In the genomic region with DNA sequence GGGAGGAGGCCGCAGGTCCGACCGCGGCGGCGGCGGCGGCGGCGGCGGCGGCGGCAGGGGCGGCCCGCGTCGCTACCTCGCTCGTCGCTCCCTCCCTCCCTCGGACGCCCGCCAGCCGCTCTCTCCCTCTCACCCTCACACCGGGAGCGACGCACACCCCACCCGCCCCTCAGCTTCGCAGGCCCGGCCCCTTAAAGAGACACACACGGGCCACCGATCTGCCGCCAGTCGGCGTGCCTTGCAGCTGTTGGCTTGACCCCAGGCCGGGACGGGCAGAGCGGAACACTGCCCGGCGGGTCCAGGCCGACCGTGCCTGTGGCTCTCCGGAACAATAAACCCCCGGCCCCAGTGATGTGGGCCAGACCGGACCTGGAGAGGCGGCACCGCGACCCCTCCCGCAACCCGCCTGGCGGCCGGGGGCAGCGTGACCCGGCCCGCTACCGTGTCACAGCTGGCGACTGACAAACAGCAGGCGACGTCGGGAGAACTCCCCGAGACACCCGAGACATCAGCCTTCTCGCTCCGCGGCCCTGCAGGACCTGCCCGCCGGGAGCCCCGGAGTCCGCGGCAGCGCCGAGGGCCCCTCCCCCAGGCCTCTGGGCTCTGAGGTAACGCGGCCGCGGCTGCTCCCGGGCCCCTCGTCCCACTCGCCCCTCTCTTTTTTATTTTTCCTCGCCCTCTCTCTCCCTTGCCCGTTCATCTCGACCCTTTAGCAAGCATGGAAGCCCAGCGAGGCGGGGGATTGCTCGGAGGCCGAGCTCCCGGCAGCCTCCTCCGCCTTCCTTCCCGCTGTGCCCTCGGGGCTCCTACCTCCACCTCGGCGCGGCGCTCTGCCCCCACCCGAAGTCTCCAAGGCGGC, we compare ENCODE assay signal across 8 cellular contexts. TPM values are rescaled to one million over a fixed set of nuclear protein-coding genes. Genes with fewer than 3 reads are reported as not detected.
DNase-seq lines count a peak whose midpoint lies in the region; ATAC-seq, FAIRE-seq and TF ChIP-seq lines count a peak whose summit lies in the region.

A gene with protein sequence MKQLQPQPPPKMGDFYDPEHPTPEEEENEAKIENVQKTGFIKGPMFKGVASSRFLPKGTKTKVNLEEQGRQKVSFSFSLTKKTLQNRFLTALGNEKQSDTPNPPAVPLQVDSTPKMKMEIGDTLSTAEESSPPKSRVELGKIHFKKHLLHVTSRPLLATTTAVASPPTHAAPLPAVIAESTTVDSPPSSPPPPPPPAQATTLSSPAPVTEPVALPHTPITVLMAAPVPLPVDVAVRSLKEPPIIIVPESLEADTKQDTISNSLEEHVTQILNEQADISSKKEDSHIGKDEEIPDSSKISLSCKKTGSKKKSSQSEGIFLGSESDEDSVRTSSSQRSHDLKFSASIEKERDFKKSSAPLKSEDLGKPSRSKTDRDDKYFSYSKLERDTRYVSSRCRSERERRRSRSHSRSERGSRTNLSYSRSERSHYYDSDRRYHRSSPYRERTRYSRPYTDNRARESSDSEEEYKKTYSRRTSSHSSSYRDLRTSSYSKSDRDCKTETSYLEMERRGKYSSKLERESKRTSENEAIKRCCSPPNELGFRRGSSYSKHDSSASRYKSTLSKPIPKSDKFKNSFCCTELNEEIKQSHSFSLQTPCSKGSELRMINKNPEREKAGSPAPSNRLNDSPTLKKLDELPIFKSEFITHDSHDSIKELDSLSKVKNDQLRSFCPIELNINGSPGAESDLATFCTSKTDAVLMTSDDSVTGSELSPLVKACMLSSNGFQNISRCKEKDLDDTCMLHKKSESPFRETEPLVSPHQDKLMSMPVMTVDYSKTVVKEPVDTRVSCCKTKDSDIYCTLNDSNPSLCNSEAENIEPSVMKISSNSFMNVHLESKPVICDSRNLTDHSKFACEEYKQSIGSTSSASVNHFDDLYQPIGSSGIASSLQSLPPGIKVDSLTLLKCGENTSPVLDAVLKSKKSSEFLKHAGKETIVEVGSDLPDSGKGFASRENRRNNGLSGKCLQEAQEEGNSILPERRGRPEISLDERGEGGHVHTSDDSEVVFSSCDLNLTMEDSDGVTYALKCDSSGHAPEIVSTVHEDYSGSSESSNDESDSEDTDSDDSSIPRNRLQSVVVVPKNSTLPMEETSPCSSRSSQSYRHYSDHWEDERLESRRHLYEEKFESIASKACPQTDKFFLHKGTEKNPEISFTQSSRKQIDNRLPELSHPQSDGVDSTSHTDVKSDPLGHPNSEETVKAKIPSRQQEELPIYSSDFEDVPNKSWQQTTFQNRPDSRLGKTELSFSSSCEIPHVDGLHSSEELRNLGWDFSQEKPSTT (N-terminal part only) (minus strand): TSS at position 124 of the 859 bp plus-strand sequence. CDS start 189 bp downstream, outside the sequence.

- H3K9me3 ChIP-seq in left ventricle myocardium inferior (replicated peaks): no peaks in the 10 kb centered on the region
- no peaks in the 10 kb centered on the region for H3K9me3 ChIP-seq in prostate gland

- intact Hi-C loops in left ventricle myocardium inferior (cut with micrococcal nuclease) (no loop called here), prostate gland (cut with DNase I) (loop anchor here (5.0 to 10.0 kb wide), 4 partner anchors 118 to 187 kb away; a partner anchor contains a TSS)

- TF ChIP-seq POLR2A in GM12892 (IDR thresholded peaks at IDR 0.05; ENCODE audit: low read depth, low read length) (no peak), prostate gland (IDR thresholded peaks at IDR 0.05) (peak; percentile 58)

- H3K4me1 ChIP-seq in left ventricle myocardium inferior (peaks cover 70% of the 10 kb centered on the region), prostate gland (replicated peaks) (peaks cover 4% of the 10 kb centered on the region)

- FAIRE-seq in GM12892 (lab: Jason Lieb, UNC): peak; percentile 97

- H3K27me3 ChIP-seq in left ventricle myocardium inferior (ENCODE audit: low read depth): no peaks in the 10 kb centered on the region
- H3K27me3 ChIP-seq in prostate gland (replicated peaks; ENCODE audit: insufficient read depth): no peaks in the 10 kb centered on the region

- H3K4me3 Mint-ChIP-seq in T-helper 1 cell treated with Interleukin-12 subunit alpha and Interleukin-12 subunit beta and Interleukin-4 antibody, amounts not matched to agents 30 μg/mL and 1 μg/mL, for 36 hours: peak within 1 kb of the TSS; percentile 98

- H3K4me3 ChIP-seq in left ventricle myocardium inferior (peak within 1 kb of the TSS; percentile 94), prostate gland (peak within 1 kb of the TSS; percentile 77 to 88)

- under 1% methylated on average over 63 of the region's 96 CpGs for WGBS in prostate gland

- DNase-seq in GM12892 (ENCODE audit: insufficient read length) (peak; percentile 77), NCI-H1417 (lab: John Stamatoyannopoulos, UW) (peak; percentile 68 to 90 (median 87)), amniotic stem cell (lab: John Stamatoyannopoulos, UW) (peak; percentile 90), left ventricle myocardium inferior (peak; percentile 96), prostate gland (ENCODE audit: low spot score) (peak; percentile 95), ureter (ENCODE audit: low spot score) (peak; percentile 95)

- H3K4me1 Mint-ChIP-seq in T-helper 1 cell treated with Interleukin-12 subunit alpha and Interleukin-12 subunit beta and Interleukin-4 antibody, amounts not matched to agents 30 μg/mL and 1 μg/mL, for 36 hours (ENCODE audit: low read depth): peaks cover 35% of the 10 kb centered on the region

- TF ChIP-seq CTCF in left ventricle myocardium inferior (IDR thresholded peaks at IDR 0.05; ENCODE audit: borderline replicate concordance): peak; percentile 53
- TF ChIP-seq CTCF in prostate gland (IDR thresholded peaks at IDR 0.05): peak in 3 of 4 experiments; percentile 34 to 67 (median 59)

- peak; percentile 82 for ATAC-seq in HG02759 (IDR thresholded peaks at IDR 0.05; ENCODE audit: unreplicated experiment)

- H3K27ac ChIP-seq in left ventricle myocardium inferior (replicated peaks): peak within 1 kb of the TSS; percentile 96
- H3K27ac ChIP-seq in prostate gland: peak within 1 kb of the TSS; percentile 95 to 96

- peak within 1 kb of the TSS; percentile 100 for H3K27ac Mint-ChIP-seq in T-helper 1 cell treated with Interleukin-12 subunit alpha and Interleukin-12 subunit beta and Interleukin-4 antibody, amounts not matched to agents 30 μg/mL and 1 μg/mL, for 36 hours

- H3K27me3 Mint-ChIP-seq in T-helper 1 cell treated with Interleukin-12 subunit alpha and Interleukin-12 subunit beta and Interleukin-4 antibody, amounts not matched to agents 30 μg/mL and 1 μg/mL, for 36 hours (ENCODE audit: low read depth): no peaks in the 10 kb centered on the region

- H3K36me3 Mint-ChIP-seq in T-helper 1 cell treated with Interleukin-12 subunit alpha and Interleukin-12 subunit beta and Interleukin-4 antibody, amounts not matched to agents 30 μg/mL and 1 μg/mL, for 36 hours (ENCODE audit: low read depth): peaks cover 18% of the 10 kb centered on the region

- H3K9me3 Mint-ChIP-seq in T-helper 1 cell treated with Interleukin-12 subunit alpha and Interleukin-12 subunit beta and Interleukin-4 antibody, amounts not matched to agents 30 μg/mL and 1 μg/mL, for 36 hours: no peaks in the 10 kb centered on the region

- no peaks in the 10 kb centered on the region for H3K36me3 ChIP-seq in left ventricle myocardium inferior
- H3K36me3 ChIP-seq in prostate gland: no peaks in the 10 kb centered on the region

RNA-seq across cellular contexts. Expression of the gene that starts here (rescaled TPM):
- polyA plus RNA-seq in GM12892 (2012; ENCODE audit: missing spikeins): 23.5 TPM
- total RNA-seq in left ventricle myocardium inferior: 26.4 TPM
- 10 to 100 TPM; 49.8 to 56.2 TPM for total RNA-seq in prostate gland
- 68.9 TPM for total RNA-seq in ureter

Comparison
In these comparisons a context has a peak if more than half of its experiments do, and no peak if none do; other contexts are left out.
1. Peak in every context shown above with its lines: DNase-seq, ATAC-seq, H3K4me3 ChIP-seq and H3K27ac ChIP-seq.